ENCODE assay signal across 9 cellular contexts in the genomic region with DNA sequence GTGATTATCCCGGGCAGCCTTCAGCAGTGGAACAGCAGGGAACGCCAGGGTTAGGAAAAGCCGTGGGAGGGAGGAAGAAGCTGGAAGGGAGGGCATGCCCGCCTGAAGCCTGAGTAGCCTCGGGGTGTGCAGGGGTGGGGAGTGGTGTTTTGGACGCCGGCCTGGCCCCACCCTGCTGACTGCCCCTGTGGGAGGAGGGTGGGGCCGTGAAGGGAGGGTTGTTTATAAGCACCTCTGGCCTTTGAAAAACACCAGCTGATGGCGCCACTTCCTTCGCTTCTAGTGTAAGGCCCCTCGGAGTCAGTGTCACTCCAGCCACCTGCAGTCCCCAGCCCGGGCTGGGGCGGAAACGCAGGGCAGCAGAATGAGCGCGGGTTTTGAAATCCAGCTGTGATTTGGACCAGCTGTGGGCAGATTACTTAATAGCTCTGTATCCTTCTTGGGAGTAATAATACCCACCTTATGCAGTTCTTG. TPM values are rescaled to one million over a fixed set of nuclear protein-coding genes. Genes with fewer than 3 reads are reported as not detected.
DNase-seq lines count a peak whose midpoint lies in the region; ATAC-seq and TF ChIP-seq lines count a peak whose summit lies in the region.
"Had no signal": no experiment of that assay in that cellular context is flagged by ENCODE, and none has a peak within 500 bp of the region (broad histone marks: within the 10 kb centered on the region; RNA-seq: fewer than 3 reads in every experiment).

No MANE protein-coding gene starts in this region.

- no peak overlapping the region for H3T11ph ChIP-seq in H9 (ENCODE audit: low read length)

- no peak overlapping the region for H3K4ac ChIP-seq in H9 (ENCODE audit: low read depth, low read length)

- no peak overlapping the region for H4K8ac ChIP-seq in H9 (replicated peaks; ENCODE audit: insufficient read length, low read depth, low read length)

- H3K4me3 Mint-ChIP-seq in H9, result peak overlapping the region; percentile 42 to 63; a peak in 4 of 5 replicates

- no peaks in the 10 kb centered on the region for H3K36me3 ChIP-seq in skeletal muscle satellite cell (ENCODE audit: insufficient read depth, low read length)

- H3K18ac ChIP-seq in H9 (ENCODE audit: insufficient read length, low read depth, low read length), result peak overlapping the region; percentile 21

- H3K4me2 ChIP-seq in H9 (ENCODE audit: insufficient read depth, insufficient read length, low read length) (peak overlapping the region; percentile 8), skeletal muscle satellite cell (ENCODE audit: low read length) (peak overlapping the region; percentile 62)

- peak overlapping the region in 1 of 3 experiments; percentile 45; a peak in 1 of 7 replicates for H3K27ac Mint-ChIP-seq in H9

- H3K4me3 ChIP-seq in skeletal muscle satellite cell (ENCODE audit: low read length), result peak overlapping the region; percentile 45

- no peak overlapping the region for H3K27ac ChIP-seq in H9 (ENCODE audit: insufficient read length, low read depth, low read length)

- ATAC-seq in left ventricle myocardium superior (peak; percentile 91), GM21576 (IDR thresholded peaks at IDR 0.05; ENCODE audit: unreplicated experiment) (no peak)
- ATAC-seq: Panc1 had no signal

- H3K23ac ChIP-seq in H9 (ENCODE audit: insufficient read length, low read depth, low read length), result no peak overlapping the region

- H2BK20ac ChIP-seq in H9 (ENCODE audit: low read depth, low read length, poor library complexity, severe bottlenecking), result no peak overlapping the region

- no peaks in the 10 kb centered on the region for H3K36me3 Mint-ChIP-seq in H9 (ENCODE audit: insufficient read depth in 1 of 3, low read depth in 3 of 3)

- no peak overlapping the region for H2BK5ac ChIP-seq in H9 (ENCODE audit: insufficient read length, low read length)

- no peak overlapping the region for H3K56ac ChIP-seq in H9 (ENCODE audit: insufficient read length, low read depth, low read length)

- H3K27me3 ChIP-seq in H9 (ENCODE audit: insufficient read depth, low read length) (no peaks in the 10 kb centered on the region), skeletal muscle satellite cell (ENCODE audit: control insufficient read depth, insufficient read depth, low read length) (no peaks in the 10 kb centered on the region)

- no peak overlapping the region for H4K5ac ChIP-seq in H9 (ENCODE audit: insufficient read length, low read depth, low read length)

- no peak overlapping the region for H2BK15ac ChIP-seq in H9 (ENCODE audit: low read depth, low read length)

- no peak overlapping the region for H2BK12ac ChIP-seq in H9 (ENCODE audit: insufficient read length, low read depth, low read length)

- no peak overlapping the region for H3K14ac ChIP-seq in H9 (ENCODE audit: insufficient read depth, low read length)

- TF ChIP-seq CTCF in H9 (conservative IDR thresholded peaks at IDR 0.05) (peak; percentile 63), GM20000 (IDR thresholded peaks at IDR 0.05; ENCODE audit: extremely low read depth, missing control alignments) (no peak)

- H3K23me2 ChIP-seq in H9 (ENCODE audit: insufficient read length, low read depth, low read length, poor library complexity, severe bottlenecking), result no peaks in the 10 kb centered on the region

- no peaks in the 10 kb centered on the region for H3K79me2 ChIP-seq in H9 (ENCODE audit: insufficient read depth, low read length)

- H3K9me3 Mint-ChIP-seq in H9, result no peaks in the 10 kb centered on the region

- no peak overlapping the region for H2AFZ ChIP-seq in H9 (ENCODE audit: low read length)

- peaks cover 15% of the 10 kb centered on the region for H3K27me3 Mint-ChIP-seq in H9 (ENCODE audit: low read depth)

- no CpG with 5 or more reads among the region's 16 CpGs for WGBS in H9 (ENCODE audit: extremely low coverage, insufficient read length, low lambda C conversion rate)

- H3K79me1 ChIP-seq in H9 (ENCODE audit: insufficient read depth, low read depth, low read length, poor library complexity, severe bottlenecking), result no peaks in the 10 kb centered on the region

- no peak overlapping the region for H4K91ac ChIP-seq in H9 (ENCODE audit: insufficient read length, low read depth, low read length)

- H3K9me3 ChIP-seq in H9 (ENCODE audit: control insufficient read depth, low read depth, low read length) (no peaks in the 10 kb centered on the region), skeletal muscle satellite cell (replicated peaks; ENCODE audit: low read length) (no peaks in the 10 kb centered on the region)

- H2BK120ac ChIP-seq in H9 (ENCODE audit: low read depth, low read length, poor library complexity, severe bottlenecking), result no peak overlapping the region

- DNase-seq in H9 (peak; percentile 83), T1000 (lab: John Stamatoyannopoulos, UW) (peak; percentile 33), left ventricle myocardium superior (peak; percentile 58), GF-D8 (lab: John Stamatoyannopoulos, UW) (no peak), GM20000 (ENCODE audit: low spot score) (no peak), HK-2 (ENCODE audit: unreplicated experiment) (no peak)

- H3K4me1 ChIP-seq in H9 (ENCODE audit: insufficient read depth, low read length), result no peaks in the 10 kb centered on the region
- H3K4me1 ChIP-seq in skeletal muscle satellite cell (ENCODE audit: control insufficient read depth, insufficient read depth, low read length), result peaks cover 32% of the 10 kb centered on the region

- H2AK5ac ChIP-seq in H9 (ENCODE audit: insufficient read length, low read length), result no peak overlapping the region

- H4K20me1 ChIP-seq in H9 (ENCODE audit: control insufficient read depth, insufficient read depth, insufficient read length), result no peaks in the 10 kb centered on the region

- peaks cover 10 to 15% of the 10 kb centered on the region in 2 experiments for H3K4me1 Mint-ChIP-seq in H9

- intact Hi-C loops in left ventricle myocardium superior (cut with micrococcal nuclease), result no loop called here

- no peak overlapping the region for H3K9ac ChIP-seq in H9 (ENCODE audit: extremely low read depth, insufficient read length, low read length)
- H3K9ac ChIP-seq in skeletal muscle satellite cell (ENCODE audit: low read depth, low read length), result peak overlapping the region; percentile 4

RNA-seq across cellular contexts. Expression of gene BMP6, which starts 52.8 kb away (rescaled TPM):
- 0.28 and 0.61 TPM in 2 replicates for total RNA-seq in H9 (2021)
- 2.7 TPM for total RNA-seq in left ventricle myocardium superior
- total RNA-seq in skeletal muscle satellite cell (2012; rRNA removed), result 5.3 and 8.7 TPM in 2 replicates

Comparison
In these comparisons a context has a peak if more than half of its experiments do, and no peak if none do; other contexts are left out.
1. DNase-seq: peak in H9 (single experiment), T1000 (single experiment) and left ventricle myocardium superior (single experiment); none in GF-D8 (single experiment), GM20000 (single experiment) and HK-2 (single experiment).